8 cellular contexts compared by ENCODE assay signal in the genomic region with DNA sequence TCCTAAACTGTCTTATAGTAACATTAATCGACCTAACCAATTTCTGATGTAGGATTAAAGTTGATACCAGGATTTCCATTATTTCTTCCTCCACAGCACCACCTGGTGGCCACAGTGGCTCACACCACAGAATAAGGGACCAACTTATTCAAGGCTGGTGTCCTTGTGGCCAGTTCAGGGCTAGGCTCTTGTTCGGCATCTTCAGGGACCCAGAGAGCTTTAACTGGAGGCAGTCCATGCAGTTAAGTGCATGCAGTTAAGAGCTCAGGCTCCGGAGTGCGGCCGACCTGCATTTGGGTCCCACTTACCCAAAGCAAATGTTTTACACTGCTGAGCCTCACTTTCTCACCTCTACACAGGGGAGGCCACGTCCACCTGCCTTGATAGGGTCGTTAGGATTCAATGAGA. TPM values are rescaled to one million over a fixed set of nuclear protein-coding genes. Genes with fewer than 3 reads are reported as not detected.
A peak's percentile ranks its signal among the peaks of the same experiment; 100 is the strongest.
DNase-seq lines count a peak whose midpoint lies in the region; ATAC-seq and TF ChIP-seq lines count a peak whose summit lies in the region.

No MANE protein-coding gene starts in this region.

- no peak for ATAC-seq in GM19324 (IDR thresholded peaks at IDR 0.05; ENCODE audit: low FRiP score, unreplicated experiment)

- H3K27me3 Mint-ChIP-seq in CD14-positive monocyte (ENCODE audit: low read depth in 3 of 3): no peaks in the 10 kb centered on the region
- peaks cover 10% of the 10 kb centered on the region for H3K27me3 Mint-ChIP-seq in HFFc6 (ENCODE audit: insufficient read depth)

- TF ChIP-seq CTCF in CD14-positive monocyte (IDR thresholded peaks at IDR 0.05) (peak; percentile 90), HFFc6 (IDR thresholded peaks at IDR 0.05) (peak; percentile 97), lower leg skin (IDR thresholded peaks at IDR 0.05) (peak in 1 of 3 donors; percentile 83)

- no peak overlapping the region for H3K4me3 ChIP-seq in lower leg skin (ENCODE audit: low read depth, poor library complexity, severe bottlenecking)

- H3K9me3 Mint-ChIP-seq in CD14-positive monocyte (no peaks in the 10 kb centered on the region), HFFc6 (no peaks in the 10 kb centered on the region; the same call in 1 of the 2 replicates)

- TF ChIP-seq POLR2A in lower leg skin (IDR thresholded peaks at IDR 0.05): no peak

- WGBS in lower leg skin, 2 donors: 43 to 47% methylated on average over 7 of the region's 7 CpGs

- peak overlapping the region in 1 of 7 donors; percentile 75 for H3K27ac Mint-ChIP-seq in CD14-positive monocyte
- H3K27ac Mint-ChIP-seq in HFFc6: no peak overlapping the region

- no peak for DNase-seq in CD14-positive monocyte (ENCODE audit: low spot score)
- DNase-seq in HFFc6: peak; percentile 62
- peak; percentile 73 for DNase-seq in NCI-H69 (lab: John Stamatoyannopoulos, UW)
- DNase-seq in activated CD4-positive, alpha-beta T cell treated with anti-CD3 and anti-CD28 coated beads, Interleukin-2, amount 50 U/mL, for 24 hours (ENCODE audit: low read depth in 1 of 2, low spot score in 1 of 2): peak; percentile 78 to 80
- peak; percentile 89 for DNase-seq in dermis blood vessel endothelial cell
- peak; percentile 75 to 95 for DNase-seq in lower leg skin (ENCODE audit: low spot score in 2 of 2)
- peak; percentile 77 for DNase-seq in stimulated activated CD8-positive, alpha-beta memory T cell treated with anti-CD3 and anti-CD28 coated beads, Interleukin-12 subunit alpha, Interleukin-12 subunit beta, amount 100 ng/mL, for 1 hour (ENCODE audit: low read depth)

- intact Hi-C loops in CD14-positive monocyte (cut with micrococcal nuclease) (loop anchor here (2.0 to 10.0 kb wide), 3 partner anchors 52 to 392 kb away; no protein-coding TSS in a partner anchor), lower leg skin (cut with DNase I; ENCODE audit: low total_unique reads) (loop anchor here (2.0 to 5.0 kb wide), 2 partner anchors 110 to 389 kb away; no protein-coding TSS in a partner anchor)

- H3K4me1 Mint-ChIP-seq in CD14-positive monocyte: no peaks in the 10 kb centered on the region
- peaks cover 46% of the 10 kb centered on the region for H3K4me1 Mint-ChIP-seq in HFFc6 (ENCODE audit: low read depth)

- H3K36me3 Mint-ChIP-seq in CD14-positive monocyte (peaks cover 86 to 99% of the 10 kb centered on the region in 2 donors), HFFc6 (ENCODE audit: low read depth) (no peaks in the 10 kb centered on the region)

- H3K4me3 Mint-ChIP-seq in CD14-positive monocyte (no peak overlapping the region), HFFc6 (no peak overlapping the region)

RNA-seq across cellular contexts. Expression of gene GPR68, which starts 42.0 kb away (rescaled TPM):
- polyA plus RNA-seq in CD14-positive monocyte: under 1 TPM in 1 of 2 donors, not detected in 1; 0.05 TPM
- under 1 TPM; 0.34 to 0.88 (median 0.52) TPM for total RNA-seq in HFFc6 (2021; fragmentation: NEBNext Ultra II Directional; extraction: Animal tissue kit (Norgen Biotek cat#: 25700))
- total RNA-seq in dermis blood vessel endothelial cell (0.74 and 1.2 TPM in 2 replicates), lower leg skin (1 to 10 TPM; 1.3 to 4.1 (median 3.2) TPM)
